ENCODE assay signal across 8 cellular contexts in the genomic region with DNA sequence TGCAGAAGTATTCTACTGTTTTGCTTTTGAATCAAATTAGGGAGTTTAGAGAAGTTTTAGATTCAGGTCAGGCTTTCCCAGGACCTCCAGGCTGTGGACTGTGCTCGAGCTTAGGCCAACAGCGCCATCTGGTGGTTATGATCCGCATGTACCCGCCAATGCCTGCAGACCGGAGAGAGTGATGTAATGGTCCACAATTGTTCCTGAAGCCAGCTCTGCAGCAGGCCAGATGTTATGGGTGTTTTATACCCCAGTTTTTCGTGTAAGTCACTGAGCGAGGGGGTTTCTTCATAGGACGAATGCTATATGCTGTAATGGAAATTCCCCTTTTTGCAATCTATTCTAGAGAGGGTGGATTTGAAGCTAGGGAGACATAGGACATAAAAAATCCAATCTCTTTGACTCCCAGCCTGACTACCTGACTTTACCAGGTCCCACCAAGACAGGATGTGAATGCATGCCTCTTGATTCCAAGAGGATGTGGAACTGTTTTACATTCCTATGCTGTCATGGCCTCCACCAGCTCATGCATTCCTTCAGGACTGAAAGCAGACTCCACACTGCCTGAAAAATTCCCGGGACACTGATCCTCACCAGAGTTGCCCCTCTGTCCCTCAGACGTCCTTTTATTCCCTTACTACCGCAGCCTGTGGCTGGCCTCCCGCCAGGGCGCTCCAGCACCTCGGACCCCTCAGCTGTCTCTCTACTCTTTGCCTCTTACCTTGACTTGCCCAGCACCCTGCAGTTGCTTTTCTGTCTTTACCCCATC. TPM values are rescaled to one million over a fixed set of nuclear protein-coding genes. Genes with fewer than 3 reads are reported as not detected.
DNase-seq lines count a peak whose midpoint lies in the region; ATAC-seq and TF ChIP-seq lines count a peak whose summit lies in the region.

No MANE protein-coding gene starts in this region.

- POLR2A ChIA-PET in activated CD4-positive, alpha-beta T cell treated with anti-CD3 and anti-CD28 coated beads for 36 hours (lab: Charles Lee) = interaction anchor here (0.6 to 0.7 kb wide), 2 partner anchors 8 to 1374 kb away, joined by 3 to 4 read pairs; no protein-coding TSS in a partner anchor

- DNase-seq in AG09309 (ENCODE audit: low read depth) (peak; percentile 13), NCI-H2227 treated with DMSO at 0.1 percent for 48 hours (lab: John Stamatoyannopoulos, UW) (peak; percentile 86), dedifferentiated amniotic fluid mesenchymal stem cell (ENCODE audit: extremely low spot score) (peak; percentile 76), left kidney (ENCODE audit: low read depth, low spot score) (peak; percentile 95)
- DNase-seq in activated CD4-positive, alpha-beta T cell treated with anti-CD3 and anti-CD28 coated beads for 36 hours = peak; percentile 90
- DNase-seq in stimulated activated CD4-positive, alpha-beta T cell treated with anti-CD3 and anti-CD28 coated beads, Interleukin-2, amount 100 ng/mL, for 24 hours = peak; percentile 84 to 87

- H3K4me3 ChIP-seq in AG09309 (ENCODE audit: control insufficient read depth, low read depth, low read length) = no peak overlapping the region

- CTCF ChIA-PET in activated CD4-positive, alpha-beta T cell treated with anti-CD3 and anti-CD28 coated beads for 36 hours (lab: Charles Lee) = interaction anchor here (0.6 to 4.2 kb wide), 33 partner anchors 9 to 1404 kb away, joined by 3 to 38 read pairs (median 3); a partner anchor contains a TSS

- H3K4me3 Mint-ChIP-seq in activated CD4-positive, alpha-beta T cell treated with anti-CD3 and anti-CD28 coated beads for 36 hours = peak overlapping the region; percentile 51

- TF ChIP-seq CTCF in AG09309 (IDR thresholded peaks at IDR 0.05; ENCODE audit: control insufficient read depth, insufficient read depth, low read depth, low read length, missing control alignments) = peak; percentile 84

- no peak overlapping the region for H3K27ac Mint-ChIP-seq in activated CD4-positive, alpha-beta T cell treated with anti-CD3 and anti-CD28 coated beads for 36 hours

- H3K36me3 Mint-ChIP-seq in activated CD4-positive, alpha-beta T cell treated with anti-CD3 and anti-CD28 coated beads for 36 hours (ENCODE audit: low read depth) = no peaks in the 10 kb centered on the region

- intact Hi-C loops in activated CD4-positive, alpha-beta T cell treated with anti-CD3 and anti-CD28 coated beads for 36 hours (cut with DNase I, micrococcal nuclease) = loop anchor here (1.0 to 5.0 kb wide), 8 partner anchors 32 to 1405 kb away; a partner anchor contains a TSS

- ATAC-seq in GM18858 (IDR thresholded peaks at IDR 0.05; ENCODE audit: unreplicated experiment) = peak; percentile 81
- peak; percentile 91 for ATAC-seq in HG03095 (IDR thresholded peaks at IDR 0.05; ENCODE audit: unreplicated experiment)
- peak; percentile 95 for ATAC-seq in activated CD4-positive, alpha-beta T cell treated with anti-CD3 and anti-CD28 coated beads for 36 hours

- peaks cover 2% of the 10 kb centered on the region for H3K4me1 Mint-ChIP-seq in activated CD4-positive, alpha-beta T cell treated with anti-CD3 and anti-CD28 coated beads for 36 hours

- H3K27me3 Mint-ChIP-seq in activated CD4-positive, alpha-beta T cell treated with anti-CD3 and anti-CD28 coated beads for 36 hours = peaks cover 29% of the 10 kb centered on the region

- no peaks in the 10 kb centered on the region for H3K9me3 Mint-ChIP-seq in activated CD4-positive, alpha-beta T cell treated with anti-CD3 and anti-CD28 coated beads for 36 hours (ENCODE audit: low read depth)

RNA-seq across cellular contexts. Expression of a gene that starts 41.2 kb away (rescaled TPM):
- 1 to 10 TPM in 1 of 2 experiments, under 1 TPM in 1; 0.90 to 1.5 TPM for total RNA-seq in activated CD4-positive, alpha-beta T cell treated with anti-CD3 and anti-CD28 coated beads for 36 hours

Comparison
In these comparisons a context has a peak if more than half of its experiments do, and no peak if none do; other contexts are left out.
1. DNase-seq: peak in every context shown above with its lines; median percentile 95 in left kidney; 90 in activated CD4-positive, alpha-beta T cell treated with anti-CD3 and anti-CD28 coated beads for 36 hours; 86 in NCI-H2227 treated with DMSO at 0.1 percent for 48 hours; 86 in stimulated activated CD4-positive, alpha-beta T cell treated with anti-CD3 and anti-CD28 coated beads, Interleukin-2, amount 100 ng/mL, for 24 hours; 76 in dedifferentiated amniotic fluid mesenchymal stem cell; 13 in AG09309.